Comparison of ENCODE assay signal across 25 cellular contexts in the genomic region with DNA sequence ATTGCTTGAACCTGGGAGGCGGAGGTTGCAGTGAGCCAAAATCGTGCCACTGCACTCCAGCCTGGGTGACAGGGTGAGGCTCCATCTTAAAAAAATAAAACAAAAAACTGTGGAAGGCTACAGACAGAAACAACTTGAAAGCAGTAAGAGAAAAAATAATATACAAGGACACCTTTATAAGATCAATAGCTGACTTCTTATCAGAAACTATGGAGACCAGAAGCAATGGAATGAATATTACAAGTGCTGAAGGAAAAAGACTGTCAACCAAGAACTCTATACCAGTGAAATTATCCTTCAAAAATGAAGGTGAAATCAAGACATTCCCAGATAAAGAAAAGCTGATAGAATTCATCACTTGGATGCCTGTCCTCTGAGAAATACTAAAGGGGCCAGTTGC. TPM values are rescaled to one million over a fixed set of nuclear protein-coding genes. Genes with fewer than 3 reads are reported as not detected.
A peak's percentile ranks its signal among the peaks of the same experiment; 100 is the strongest.
DNase-seq lines count a peak whose midpoint lies in the region; ATAC-seq and TF ChIP-seq lines count a peak whose summit lies in the region.
"Had no signal": no experiment of that assay in that cellular context is flagged by ENCODE, and none has a peak within 500 bp of the region (broad histone marks: within the 10 kb centered on the region; RNA-seq: fewer than 3 reads in every experiment).

No MANE protein-coding gene starts in this region.

- no peaks in the 10 kb centered on the region for H3K9me2 ChIP-seq in GM23248 (ENCODE audit: insufficient read depth)
- H3K9me2 ChIP-seq: SK-N-SH had no signal

- H3K9ac ChIP-seq in GM23248 = no peak overlapping the region
- H3K9ac ChIP-seq: BLaER1 treated with 17β-estradiol and CSF1 and Interleukin-3, amounts not matched to agents 10 nM and 100 nM; SK-N-SH had no signal

- H3K4me2 ChIP-seq in GM23248 (ENCODE audit: unreplicated experiment) = no peak overlapping the region
- H3K4me2 ChIP-seq: BLaER1 treated with 17β-estradiol and CSF1 and Interleukin-3, amounts not matched to agents 10 nM and 100 nM; GM23338; SK-N-SH had no signal

- H3K36me3 ChIP-seq in GM23248 (ENCODE audit: low read depth) (no peaks in the 10 kb centered on the region), body of pancreas (replicated peaks in 1 of 2; ENCODE audit: insufficient read depth in 1 of 2, low read depth in 2 of 2) (no peaks in the 10 kb centered on the region)

- H3F3A ChIP-seq in GM23248 (ENCODE audit: insufficient read depth) = no peaks in the 10 kb centered on the region

- H2AFZ ChIP-seq in GM23248 = no peak overlapping the region
- H2AFZ ChIP-seq: GM23338 had no signal

- no peaks in the 10 kb centered on the region for H4K20me1 ChIP-seq in GM23248 (ENCODE audit: insufficient read depth)
- H4K20me1 ChIP-seq: BLaER1 treated with 17β-estradiol and CSF1 and Interleukin-3, amounts not matched to agents 10 nM and 100 nM had no signal

- TF ChIP-seq POLR2A in body of pancreas (IDR thresholded peaks at IDR 0.05) = no peak

- H3K9me3 ChIP-seq in GM23248 (ENCODE audit: low read depth) (no peaks in the 10 kb centered on the region), body of pancreas (peaks cover 0 to 30% (median 0%) of the 10 kb centered on the region in 3 donors)

- H3K27me3 ChIP-seq in GM23248 (replicated peaks; ENCODE audit: insufficient read depth) = no peaks in the 10 kb centered on the region
- no peaks in the 10 kb centered on the region for H3K27me3 ChIP-seq in body of pancreas
- H3K27me3 ChIP-seq: BLaER1 treated with 17β-estradiol and CSF1 and Interleukin-3, amounts not matched to agents 10 nM and 100 nM had no signal

- no peak overlapping the region for H3K27ac ChIP-seq in GM23248
- H3K27ac ChIP-seq in body of pancreas = no peak overlapping the region
- H3K27ac ChIP-seq: BLaER1 treated with 17β-estradiol and CSF1 and Interleukin-3, amounts not matched to agents 10 nM and 100 nM had no signal

- no peak for TF ChIP-seq CTCF in choroid plexus epithelial cell (conservative IDR thresholded peaks at IDR 0.05; ENCODE audit: low read depth, low read length)
- no peak for TF ChIP-seq CTCF in body of pancreas (IDR thresholded peaks at IDR 0.05)

- no peaks in the 10 kb centered on the region for H3K79me2 ChIP-seq in GM23248 (ENCODE audit: insufficient read depth)

- H3K4me3 ChIP-seq in GM23248 (no peak overlapping the region), choroid plexus epithelial cell (ENCODE audit: low read depth, low read length) (no peak overlapping the region), body of pancreas (no peak overlapping the region)
- H3K4me3 ChIP-seq: BLaER1 treated with 17β-estradiol and CSF1 and Interleukin-3, amounts not matched to agents 10 nM and 100 nM; GM23338 had no signal

- in situ Hi-C loops in GM23248 (cut with MboI) = no loop called here

- WGBS in GM23248 (ENCODE audit: low coverage in 1 of 2, low lambda C conversion rate in 2 of 2, missing lambda C conversion rate in 2 of 2), 2 experiments = 51 to 57% methylated on average over 2 of the region's 2 CpGs
- 51 to 68% methylated on average over 2 of the region's 2 CpGs for WGBS in body of pancreas, 2 donors

- H3K4me1 ChIP-seq in GM23248 (ENCODE audit: insufficient read depth) (no peaks in the 10 kb centered on the region), body of pancreas (no peaks in the 10 kb centered on the region)
- H3K4me1 ChIP-seq: BLaER1 treated with 17β-estradiol and CSF1 and Interleukin-3, amounts not matched to agents 10 nM and 100 nM had no signal

- intact Hi-C loops in body of pancreas (cut with DNase I) = no loop called here

- DNase-seq in NCI-H2081 treated with DMSO at 0.1 percent for 48 hours (lab: John Stamatoyannopoulos, UW) = peak; percentile 11
- DNase-seq in NCI-H2081 (lab: John Stamatoyannopoulos, UW) = no peak
- DNase-seq in GM23248 = peak; percentile 29
- peak; percentile 11 for DNase-seq in NCI-H69 (lab: John Stamatoyannopoulos, UW)
- DNase-seq in choroid plexus epithelial cell (ENCODE audit: low read depth) = peak; percentile 5
- no peak for DNase-seq in NCI-H748 treated with DMSO at 0.1 percent for 48 hours (lab: John Stamatoyannopoulos, UW)
- DNase-seq in body of pancreas = no peak
- DNase-seq: activated CD4-positive, alpha-beta memory T cell treated with anti-CD3 and anti-CD28 coated beads for 36 hours; activated CD4-positive, CD25-positive, alpha-beta regulatory T cell; activated CD8-positive, alpha-beta memory T cell treated with anti-CD3 and anti-CD28 coated beads, Interleukin-2, amount 50 U/mL, for 48 hours; activated naive CD8-positive, alpha-beta T cell treated with anti-CD3 and anti-CD28 coated beads, Interleukin-2, amount 10 ng/mL, durations not matched to agents 7 days and 5 days; Calu3; GDM1; islet precursor cell; KG1; NCI-H2107; NCI-H526 treated with DMSO at 0.1 percent for 48 hours; retina; SK-N-SH; stimulated activated CD4-positive, alpha-beta T cell treated with anti-CD3 and anti-CD28 coated beads, Interleukin-2, amount 100 ng/mL, for 48 hours; stimulated activated naive B cell treated with anti-CD40 and anti-IgM and Interleukin-4, amounts not matched to agents 10 μg/mL and 1 μg/mL and 100 μg/mL, for 72 hours had no signal

- no peak for ATAC-seq in body of pancreas
- ATAC-seq in GM19395 (IDR thresholded peaks at IDR 0.05; ENCODE audit: unreplicated experiment) = no peak
- ATAC-seq: GM23338; natural killer cell treated with Interleukin-12 subunit alpha and Interleukin-12 subunit beta and Interleukin-15 and Interleukin-18, amount 100 ng/mL, for 72 hours; stimulated activated naive B cell treated with anti-CD40 and anti-IgM and Interleukin-4, amounts not matched to agents 10 μg/mL and 1 μg/mL and 100 μg/mL, for 72 hours had no signal

RNA-seq across cellular contexts. Expression of gene RBAK, which starts 49.0 kb away (rescaled TPM):
- total RNA-seq in GM23248 (2014; rRNA removed; shearing (Covaris generic)) = 8.4 and 10.6 TPM in 2 replicates
- 4.6 and 5.1 TPM in 2 replicates for polyA plus RNA-seq in GM23248 (2016; fragmentation: Nextera tagmentation; extraction: Ambion mirVana)
- total RNA-seq in body of pancreas = 1 to 10 TPM; 7.6 to 7.8 TPM

Comparison
In these comparisons a context has a peak if more than half of its experiments do, and no peak if none do; other contexts are left out.
1. DNase-seq: peak in NCI-H2081 treated with DMSO at 0.1 percent for 48 hours (single experiment), GM23248 (single experiment), NCI-H69 (single experiment) and choroid plexus epithelial cell (single experiment); none in NCI-H2081 (0 of 2), NCI-H748 treated with DMSO at 0.1 percent for 48 hours (single experiment) and body of pancreas (0 of 4).